11 cellular contexts compared by ENCODE assay signal in the genomic region with DNA sequence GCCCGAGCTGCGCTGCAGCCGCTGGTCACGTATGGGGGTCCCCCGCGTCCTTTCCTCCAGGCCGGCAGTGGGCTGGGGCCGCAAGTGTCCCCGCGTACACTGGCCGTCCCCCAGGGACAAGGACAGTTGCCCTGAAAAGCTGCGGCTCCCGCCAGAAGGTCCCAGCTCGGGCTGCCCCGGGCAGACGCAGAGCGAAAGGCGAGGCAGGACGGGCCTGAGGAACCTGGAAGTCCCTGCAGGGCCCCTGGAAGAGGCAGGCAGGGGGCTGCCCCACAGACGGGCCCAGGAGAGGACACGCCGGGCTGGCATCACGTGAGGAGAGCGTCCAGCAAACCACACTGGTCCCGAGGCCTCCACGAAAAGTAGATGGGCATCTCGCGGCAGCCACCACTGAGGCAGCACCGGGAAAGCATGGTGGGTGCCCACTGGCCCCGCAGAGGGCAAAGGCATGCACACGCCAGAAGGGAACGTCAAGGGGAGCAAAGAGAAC. TPM values are rescaled to one million over a fixed set of nuclear protein-coding genes. Genes with fewer than 3 reads are reported as not detected.
A peak's percentile ranks its signal among the peaks of the same experiment; 100 is the strongest.
DNase-seq lines count a peak whose midpoint lies in the region; ATAC-seq, FAIRE-seq and TF ChIP-seq lines count a peak whose summit lies in the region.
"Had no signal": no experiment of that assay in that cellular context is flagged by ENCODE, and none has a peak within 500 bp of the region (broad histone marks: within the 10 kb centered on the region; RNA-seq: fewer than 3 reads in every experiment).

No MANE protein-coding gene starts in this region.

- H3K36me3 ChIP-seq in H1 (ENCODE audit: control insufficient read depth in 2 of 4, insufficient read depth in 4 of 4, low read length in 3 of 4) (no peaks in the 10 kb centered on the region; a peak in 1 of 8 replicates), vagina (no peaks in the 10 kb centered on the region), SK-N-SH (replicated peaks in 1 of 2; ENCODE audit: control insufficient read depth in 1 of 2, insufficient read depth in 2 of 2, low read length in 1 of 2) (no peaks in the 10 kb centered on the region)
- no peaks in the 10 kb centered on the region for H3K36me3 ChIP-seq in naive thymus-derived CD4-positive, alpha-beta T cell (ENCODE audit: control insufficient read depth in 2 of 3, insufficient read depth in 3 of 3, low read length in 3 of 3)
- H3K36me3 ChIP-seq: uterus had no signal

- H3K9me3 ChIP-seq in H1 (ENCODE audit: insufficient read depth in 2 of 2, low read depth in 1 of 2, low read length in 1 of 2) (no peaks in the 10 kb centered on the region), vagina (no peaks in the 10 kb centered on the region), SK-N-SH (no peaks in the 10 kb centered on the region)
- no peaks in the 10 kb centered on the region for H3K9me3 ChIP-seq in naive thymus-derived CD4-positive, alpha-beta T cell (ENCODE audit: control insufficient read depth in 2 of 3, low read length in 3 of 3)
- H3K9me3 ChIP-seq: uterus had no signal

- H3K4me2 ChIP-seq in H1 (ENCODE audit: insufficient read depth in 1 of 2, low read depth in 2 of 2, low read length in 2 of 2) = peak overlapping the region; percentile 49 to 74
- H3K4me2 ChIP-seq in SK-N-SH = no peak overlapping the region

- no peak for TF ChIP-seq POLR2A in H1 (IDR thresholded peaks at IDR 0.05; ENCODE audit: control extremely low read depth in 1 of 2, low read depth in 2 of 2, low read length in 2 of 2)
- no peak for TF ChIP-seq POLR2A in vagina (IDR thresholded peaks at IDR 0.05)

- H4K20me1 ChIP-seq in H1 (replicated peaks in 1 of 2; ENCODE audit: control insufficient read depth in 1 of 2, insufficient read depth in 2 of 2, low read length in 2 of 2) (peaks cover 0 to 4% of the 10 kb centered on the region in 2 experiments), SK-N-SH (ENCODE audit: insufficient read depth) (no peaks in the 10 kb centered on the region)

- H3K9ac ChIP-seq in H1 (replicated peaks in 1 of 4; ENCODE audit: extremely low read depth in 1 of 4, low read depth in 3 of 4, low read length in 3 of 4) (no peak overlapping the region), SK-N-SH (no peak overlapping the region)

- H3K27ac Mint-ChIP-seq in naive thymus-derived CD4-positive, alpha-beta T cell = no peak overlapping the region

- CTCF ChIA-PET in H1 (lab: Charles Lee; ENCODE audit: partially characterized antibody) (interaction anchor here (1.3 to 7.2 kb wide), 10 partner anchors 10 to 163 kb away, joined by 3 to 71 read pairs (median 8); no protein-coding TSS in a partner anchor), SK-N-SH (lab: Yijun Ruan, JAX) (interaction anchor here (0.7 to 4.0 kb wide), 10 partner anchors 9 to 180 kb away, joined by 3 to 22 read pairs (median 4); no protein-coding TSS in a partner anchor)
- CTCF ChIA-PET in naive thymus-derived CD4-positive, alpha-beta T cell (lab: Charles Lee) = interaction anchor here (1.0 kb wide), 1 partner anchor 10 kb away, joined by 3 read pairs; no protein-coding TSS in a partner anchor

- TF ChIP-seq EP300 in H1 (IDR thresholded peaks at IDR 0.05; ENCODE audit: borderline replicate concordance in 1 of 2, low read depth in 2 of 2, low read length in 2 of 2) (no peak), SK-N-SH (IDR thresholded peaks at IDR 0.05; ENCODE audit: borderline replicate concordance in 1 of 2, low read depth in 1 of 2, low read length in 1 of 2) (no peak)

- no peak overlapping the region for H3K4ac ChIP-seq in H1 (replicated peaks; ENCODE audit: insufficient read length, low read depth, low read length)

- no peak overlapping the region for H3K14ac ChIP-seq in H1 (ENCODE audit: insufficient read length)

- H3K27me3 Mint-ChIP-seq in naive thymus-derived CD4-positive, alpha-beta T cell = peaks cover 19 to 56% (median 25%) of the 10 kb centered on the region in 5 donors

- peak overlapping the region; percentile 14 to 69 (median 31); a peak in 5 of 8 replicates for H3K4me3 ChIP-seq in H1 (ENCODE audit: extremely low read depth in 1 of 4, insufficient read depth in 2 of 4, low read depth in 3 of 4, low read length in 4 of 4)
- H3K4me3 ChIP-seq in naive thymus-derived CD4-positive, alpha-beta T cell (ENCODE audit: low read length) = peak overlapping the region; percentile 35
- peak overlapping the region; percentile 41 to 70 for H3K4me3 ChIP-seq in vagina
- H3K4me3 ChIP-seq in SK-N-SH (ENCODE audit: low read depth in 2 of 2, low read length in 1 of 2) = peak overlapping the region in 1 of 2 experiments; percentile 37; a peak in 1 of 4 replicates

- no peak for ATAC-seq in Right ventricle myocardium superior (ENCODE audit: poor library complexity)
- no peak for ATAC-seq in Right ventricle myocardium inferior
- no peak for ATAC-seq in naive thymus-derived CD4-positive, alpha-beta T cell
- ATAC-seq in HG02759 (IDR thresholded peaks at IDR 0.05; ENCODE audit: unreplicated experiment) = no peak

- H3K79me2 ChIP-seq in H1 (ENCODE audit: control insufficient read depth in 1 of 2, insufficient read depth in 2 of 2, low read length in 2 of 2) (no peaks in the 10 kb centered on the region), SK-N-SH (ENCODE audit: insufficient read depth) (no peaks in the 10 kb centered on the region)

- no peak overlapping the region for H4K91ac ChIP-seq in H1 (replicated peaks; ENCODE audit: insufficient read length, low read length)

- H3K4me1 Mint-ChIP-seq in naive thymus-derived CD4-positive, alpha-beta T cell = peaks cover 11 to 40% (median 25%) of the 10 kb centered on the region in 7 donors

- H3K27ac ChIP-seq in H1 (ENCODE audit: low read depth, low read length) = no peak overlapping the region
- no peak overlapping the region for H3K27ac ChIP-seq in naive thymus-derived CD4-positive, alpha-beta T cell (ENCODE audit: low read depth, low read length)
- peak overlapping the region; percentile 42 for H3K27ac ChIP-seq in vagina
- no peak overlapping the region for H3K27ac ChIP-seq in SK-N-SH (ENCODE audit: low read depth in 2 of 2, low read length in 1 of 2)

- 60% methylated on average over 30 of the region's 32 CpGs; no CpG with 5 or more reads in 1 of the 2 experiments for whole genome bisulfite sequencing in H1 (ENCODE audit: extremely low coverage in 1 of 2, insufficient coverage in 1 of 2, insufficient read length in 1 of 2, insufficient replicate concordance in 2 of 2, low coverage in 1 of 2, low lambda C conversion rate in 2 of 2, missing lambda C conversion rate in 1 of 2), 2 experiments
- 70% methylated on average over 7 of the region's 32 CpGs for WGBS in SK-N-SH (ENCODE audit: low lambda C conversion rate)

- intact Hi-C loops in Right ventricle myocardium superior (cut with DNase I) = no loop called here
- intact Hi-C loops in Right ventricle myocardium inferior (cut with DNase I) = loop anchor here (2.0 kb wide), 1 partner anchor 135 kb away; no protein-coding TSS in a partner anchor
- intact Hi-C loops in naive thymus-derived CD4-positive, alpha-beta T cell (cut with micrococcal nuclease) = loop anchor here (2.0 to 5.0 kb wide), 2 partner anchors 43 to 135 kb away; no protein-coding TSS in a partner anchor
- intact Hi-C loops in vagina (cut with DNase I) = no loop called here

- peaks cover under 1 to 19% (median 4%) of the 10 kb centered on the region in 4 experiments; a peak in 5 of 7 replicates for H3K4me1 ChIP-seq in H1 (replicated peaks in 1 of 4; ENCODE audit: control insufficient read depth in 3 of 4, insufficient read depth in 4 of 4, low read length in 3 of 4)
- peaks cover 6 to 35% of the 10 kb centered on the region in 2 donors for H3K4me1 ChIP-seq in naive thymus-derived CD4-positive, alpha-beta T cell (ENCODE audit: control insufficient read depth in 2 of 2, insufficient read depth in 2 of 2, low read length in 2 of 2)
- H3K4me1 ChIP-seq in vagina = peaks cover 37% of the 10 kb centered on the region
- peaks cover 0 to 2% of the 10 kb centered on the region in 2 experiments; a peak in 1 of 4 replicates for H3K4me1 ChIP-seq in SK-N-SH (ENCODE audit: control insufficient read depth in 1 of 2, insufficient read depth in 2 of 2, low read depth in 1 of 2, low read length in 1 of 2)

- H3K27me3 ChIP-seq in H1 (replicated peaks in 1 of 4; ENCODE audit: control insufficient read depth in 3 of 4, extremely low read depth in 1 of 4, insufficient read depth in 3 of 4, low read length in 3 of 4) (peaks cover 25 to 64% (median 59%) of the 10 kb centered on the region in 4 experiments), vagina (peaks cover 7% of the 10 kb centered on the region), SK-N-SH (ENCODE audit: insufficient read depth) (peaks cover 61% of the 10 kb centered on the region)
- H3K27me3 ChIP-seq in naive thymus-derived CD4-positive, alpha-beta T cell (ENCODE audit: control insufficient read depth in 2 of 2, insufficient read depth in 2 of 2, low read length in 2 of 2) = peaks cover 0 to 10% of the 10 kb centered on the region in 2 donors

- no peak overlapping the region for H2AFZ ChIP-seq in H1 (ENCODE audit: low read length)
- no peak overlapping the region for H2AFZ ChIP-seq in SK-N-SH (ENCODE audit: low read depth)

- H2BK15ac ChIP-seq in H1 (ENCODE audit: low read length) = no peak overlapping the region

- H4K5ac ChIP-seq in H1 (ENCODE audit: insufficient read length, low read depth, low read length) = no peak overlapping the region

- H2BK5ac ChIP-seq in H1 (ENCODE audit: low read depth, low read length) = no peak overlapping the region

- H2AK5ac ChIP-seq in H1 (ENCODE audit: low read depth, low read length) = 0 out of 2 replicates have a peak overlapping the region, but pooled peaks have one; percentile 6

- no peak for TF ChIP-seq CTCF in H1 (IDR thresholded peaks at IDR 0.05; ENCODE audit: control extremely low read depth in 1 of 3, insufficient read depth in 1 of 3, low read depth in 1 of 3, low read length in 3 of 3)
- no peak for TF ChIP-seq CTCF in vagina (IDR thresholded peaks at IDR 0.05)
- TF ChIP-seq CTCF in SK-N-SH (IDR thresholded peaks at IDR 0.05) = no peak

- POLR2A ChIA-PET in H1 (lab: Charles Lee; ENCODE audit: partially characterized antibody) = no interaction called here
- POLR2A ChIA-PET in naive thymus-derived CD4-positive, alpha-beta T cell (lab: Charles Lee) = no interaction called here
- POLR2A ChIA-PET in SK-N-SH (lab: Yijun Ruan, JAX) = interaction anchor here (0.6 kb wide), 1 partner anchor 203 kb away, joined by 3 read pairs; no protein-coding TSS in a partner anchor

- DNase-seq in Right ventricle myocardium superior (peak; percentile 48), Right ventricle myocardium inferior (ENCODE audit: missing footprints) (no peak), H1 (ENCODE audit: low read depth in 1 of 2, low spot score in 2 of 2) (peak in 1 of 2 experiments; percentile 48), vagina (ENCODE audit: extremely low spot score in 2 of 2) (no peak), SK-N-SH (no peak), RCC 7860 (ENCODE audit: low spot score) (no peak)
- peak in 1 of 9 donors; percentile 16 for DNase-seq in naive thymus-derived CD4-positive, alpha-beta T cell
- DNase-seq: NCI-H524 treated with DMSO at 0.1 percent for 48 hours had no signal

- H3K18ac ChIP-seq in H1 (ENCODE audit: extremely low read depth, low read length) = no peak overlapping the region

- H3K79me1 ChIP-seq in H1 (ENCODE audit: low read depth, low read length) = no peaks in the 10 kb centered on the region; the same call in 1 of the 2 replicates

- H3K36me3 Mint-ChIP-seq in naive thymus-derived CD4-positive, alpha-beta T cell = no peaks in the 10 kb centered on the region
- H3K36me3 Mint-ChIP-seq: brain had no signal

- peaks cover 5% of the 10 kb centered on the region; the same call in 1 of the 2 replicates for H3K23me2 ChIP-seq in H1 (ENCODE audit: low read depth, low read length)

- no peak overlapping the region for H4K8ac ChIP-seq in H1 (ENCODE audit: extremely low read depth, insufficient read depth, low read length)

- H3K23ac ChIP-seq in H1 (ENCODE audit: insufficient read length) = no peak overlapping the region

- H3F3A ChIP-seq in SK-N-SH (replicated peaks; ENCODE audit: insufficient read depth) = no peaks in the 10 kb centered on the region

- H2BK120ac ChIP-seq in H1 (replicated peaks; ENCODE audit: low read depth, low read length) = no peak overlapping the region

- no peak overlapping the region for H2BK20ac ChIP-seq in H1 (ENCODE audit: low read length)

- peak overlapping the region in 8 of 10 donors; percentile 16 to 80 (median 64) for H3K4me3 Mint-ChIP-seq in naive thymus-derived CD4-positive, alpha-beta T cell

- no peaks in the 10 kb centered on the region for H3K9me3 Mint-ChIP-seq in naive thymus-derived CD4-positive, alpha-beta T cell

- no peak overlapping the region for H3K56ac ChIP-seq in H1 (replicated peaks; ENCODE audit: insufficient read length, low read depth, low read length)

- TF ChIP-seq RAD21 in H1 (IDR thresholded peaks at IDR 0.05 in 1 of 2, conservative IDR thresholded peaks at IDR 0.05 in 1 of 2; ENCODE audit: low read depth in 2 of 2, low read length in 2 of 2) = no peak
- no peak for TF ChIP-seq RAD21 in SK-N-SH (IDR thresholded peaks at IDR 0.05; ENCODE audit: low read length)

- FAIRE-seq in H1 (lab: Jason Lieb, UNC) = no peak
- FAIRE-seq in RCC 7860 (lab: Jason Lieb, UNC) = no peak

- H3K9me2 ChIP-seq in SK-N-SH = no peaks in the 10 kb centered on the region

- no peak overlapping the region for H2BK12ac ChIP-seq in H1 (ENCODE audit: low read depth, low read length)

RNA-seq across cellular contexts. Expression of gene NKD2, which starts 3.2 kb away (rescaled TPM):
- 2.8 TPM for total RNA-seq in Right ventricle myocardium superior
- 4.4 TPM for total RNA-seq in Right ventricle myocardium inferior
- 6.3 and 7.9 TPM in 2 replicates for total RNA-seq in H1 (2021; fragmentation: NEBNext Ultra II Directional; extraction: Animal tissue kit (Norgen Biotek cat#: 25700))
- 5.5 and 7.8 TPM in 2 replicates for polyA plus RNA-seq in H1 (2011; rRNA removed)
- polyA plus RNA-seq in H1 (2011; cell fraction: cytosol; rRNA removed) = 6.4 TPM
- 32.5 TPM for polyA plus RNA-seq in H1 (2011; cell fraction: nucleus; rRNA removed)
- 3.0 to 8.7 TPM (median 8.2 TPM) in 4 replicates for polyA plus RNA-seq in H1 (2012, experiment 1 of 2)
- 3.8 TPM for polyA plus RNA-seq in H1 (2012, experiment 2 of 2)
- polyA plus RNA-seq in H1 (2013, experiment 1 of 2) = 6.7 TPM
- polyA plus RNA-seq in H1 (2013, experiment 2 of 2) = 5.7 TPM
- polyA minus RNA-seq in H1 (2011; rRNA and poly(A)+ RNA removed) = 1.2 and 1.3 TPM in 2 replicates
- polyA minus RNA-seq in H1 (2011; cell fraction: cytosol; rRNA and poly(A)+ RNA removed) = 3.6 TPM
- 4.4 TPM for polyA minus RNA-seq in H1 (2011; cell fraction: nucleus; rRNA and poly(A)+ RNA removed)
- total RNA-seq in naive thymus-derived CD4-positive, alpha-beta T cell = 1 to 10 TPM in 1 of 5 experiments, not detected in 4; 4.8 TPM
- polyA plus RNA-seq in naive thymus-derived CD4-positive, alpha-beta T cell = not detected
- 2.0 TPM for total RNA-seq in vagina
- not detected in 2 replicates for polyA plus RNA-seq in SK-N-SH (2012; rRNA removed)
- polyA plus RNA-seq in SK-N-SH (2012; cell fraction: cytosol; rRNA removed) = not detected in 2 replicates
- polyA plus RNA-seq in SK-N-SH (2012; cell fraction: nucleus; rRNA removed) = 0.06 TPM in 1 of 2 replicates, not detected in the other

Comparison
In these comparisons a context has a peak if more than half of its experiments do, and no peak if none do; other contexts are left out.
1. intact Hi-C loops: an anchor here in Right ventricle myocardium inferior (2.0 kb wide) and naive thymus-derived CD4-positive, alpha-beta T cell (2.0 to 5.0 kb wide); none called in Right ventricle myocardium superior and vagina.